In the genomic region with DNA sequence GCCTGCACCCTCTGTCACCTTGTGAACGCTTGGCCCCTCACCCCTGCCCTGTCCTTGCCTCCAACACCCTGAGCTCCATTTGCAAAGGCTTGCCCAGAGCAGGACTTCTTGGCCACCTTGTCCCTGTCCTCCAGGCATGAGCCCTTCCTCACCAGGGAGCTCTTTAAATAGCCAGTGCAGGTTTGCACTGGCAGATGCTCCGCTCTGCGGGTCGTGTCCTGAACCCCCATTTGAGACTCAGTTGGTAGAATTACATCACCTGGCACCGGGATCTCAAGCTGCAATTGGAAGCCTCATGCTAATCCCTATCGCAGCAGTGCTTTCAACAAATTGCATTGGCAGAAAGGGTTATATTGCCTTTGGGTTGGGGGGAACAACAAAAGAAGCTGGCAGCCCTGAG, we compare ENCODE assay signal across 1 cellular context.
TF ChIP-seq lines count a peak whose summit lies in the region.

No MANE protein-coding gene starts in this region.

TF ChIP-seq in endothelial cell of umbilical vein, 7 proteins besides CTCF, POLR2A, EP300 and RAD21 (continued from another document):
- TF ChIP-seq, protein P1, sequence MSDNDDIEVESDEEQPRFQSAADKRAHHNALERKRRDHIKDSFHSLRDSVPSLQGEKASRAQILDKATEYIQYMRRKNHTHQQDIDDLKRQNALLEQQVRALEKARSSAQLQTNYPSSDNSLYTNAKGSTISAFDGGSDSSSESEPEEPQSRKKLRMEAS (IDR thresholded peaks at IDR 0.05; ENCODE audit: insufficient read depth, insufficient read length) = no peak
- TF ChIP-seq GATA2 (IDR thresholded peaks at IDR 0.05; ENCODE audit: insufficient read depth, insufficient read length, low read depth, low read length) (no peak), POLR2AphosphoS5 (IDR thresholded peaks at IDR 0.05; ENCODE audit: insufficient read depth, low read depth, low read length) (no peak), MYC (IDR thresholded peaks at IDR 0.05; ENCODE audit: low read depth, low read length) (no peak), FOS (IDR thresholded peaks at IDR 0.05; ENCODE audit: borderline replicate concordance, insufficient read depth, low read length) (no peak)
